In the genomic region with DNA sequence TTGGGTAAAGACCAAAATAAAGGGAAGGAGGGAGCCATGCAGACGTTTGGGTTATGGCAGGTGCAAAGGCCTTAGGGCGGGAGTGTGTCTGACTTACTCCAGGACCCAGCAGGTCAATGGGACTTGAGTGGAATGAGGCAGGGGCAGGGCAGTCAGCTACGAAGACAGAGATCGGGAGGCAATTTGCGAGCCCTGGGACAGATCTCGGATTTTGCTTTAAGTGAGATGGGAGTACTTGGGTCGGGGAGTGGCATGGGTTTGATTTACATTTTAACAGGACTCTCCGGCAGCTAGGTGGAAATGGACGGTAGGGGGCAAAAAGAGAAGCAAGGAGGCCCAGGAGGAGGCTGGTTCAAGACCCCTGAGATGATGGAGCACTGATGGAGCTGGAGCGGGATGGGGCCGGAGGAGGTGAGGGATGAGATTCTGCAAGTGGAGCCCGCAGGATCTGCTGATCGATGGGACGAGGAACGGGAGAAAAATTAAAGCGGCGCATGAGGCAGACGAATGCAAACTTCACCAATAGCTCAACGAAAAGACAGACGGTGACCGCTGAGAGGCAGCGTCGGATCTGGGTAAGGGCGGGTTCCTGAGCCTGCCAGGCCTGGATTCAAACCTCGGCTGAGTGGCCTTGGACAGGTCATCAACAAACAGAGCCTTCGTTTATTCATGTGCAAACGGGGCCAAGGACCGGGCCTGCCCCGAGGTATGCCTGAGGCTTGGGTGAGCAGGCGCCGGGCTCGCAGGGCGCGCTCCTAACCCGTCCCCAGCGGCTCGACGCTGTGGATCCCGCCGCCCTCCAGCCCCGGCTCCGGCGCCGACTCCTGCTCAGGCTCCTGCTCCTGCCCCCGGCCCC, we compare ENCODE assay signal across 8 cellular contexts. TPM values are rescaled to one million over a fixed set of nuclear protein-coding genes. Genes with fewer than 3 reads are reported as not detected.
DNase-seq lines count a peak whose midpoint lies in the region; ATAC-seq and TF ChIP-seq lines count a peak whose summit lies in the region.

No MANE protein-coding gene starts in this region.

- peak overlapping the region; percentile 88 for H3K4me3 Mint-ChIP-seq in T-helper 2 cell treated with Interferon-gamma antibody and Interleukin-4, amounts not matched to agents 5 μg/mL and 100 μg/mL, for 36 hours

- peaks cover 15% of the 10 kb centered on the region for H3K9me3 Mint-ChIP-seq in T-helper 2 cell treated with Interferon-gamma antibody and Interleukin-4, amounts not matched to agents 5 μg/mL and 100 μg/mL, for 36 hours

- TF ChIP-seq CTCF in breast epithelium (IDR thresholded peaks at IDR 0.05), result no peak

- peak; percentile 77 for ATAC-seq in HG02798 (IDR thresholded peaks at IDR 0.05; ENCODE audit: poor library complexity, unreplicated experiment)

- H3K9ac ChIP-seq in iPS-20b (ENCODE audit: low read depth, low read length), result peak overlapping the region; percentile 51; the same call in 1 of the 2 replicates

- H3K27ac ChIP-seq in breast epithelium, result peak overlapping the region; percentile 60 to 98
- H3K27ac ChIP-seq in iPS-20b (ENCODE audit: low read length), result no peak overlapping the region
- peak overlapping the region in 19 of 21 experiments; percentile 54 to 99 (median 96) for H3K27ac ChIP-seq in skin epidermis

- H3K27me3 ChIP-seq in breast epithelium (no peaks in the 10 kb centered on the region), iPS-20b (ENCODE audit: insufficient read depth, low read length) (no peaks in the 10 kb centered on the region)

- peaks cover 43% of the 10 kb centered on the region for H3K4me1 Mint-ChIP-seq in T-helper 2 cell treated with Interferon-gamma antibody and Interleukin-4, amounts not matched to agents 5 μg/mL and 100 μg/mL, for 36 hours (ENCODE audit: low read depth)

- H3K4me3 ChIP-seq in breast epithelium (peak overlapping the region; percentile 96 to 100 (median 98)), iPS-20b (ENCODE audit: low read length) (peak overlapping the region; percentile 70), skin epidermis (peak overlapping the region; percentile 73 to 99 (median 96))

- H3K36me3 ChIP-seq in breast epithelium, result no peaks in the 10 kb centered on the region
- peaks cover 28% of the 10 kb centered on the region for H3K36me3 ChIP-seq in iPS-20b (ENCODE audit: insufficient read depth, low read depth, low read length)

- no peaks in the 10 kb centered on the region for H3K9me3 ChIP-seq in breast epithelium
- no peaks in the 10 kb centered on the region for H3K9me3 ChIP-seq in iPS-20b (ENCODE audit: insufficient read depth, low read depth, low read length)

- DNase-seq in SKM-1 treated with dmso at 0.1 percent for 144 hours (lab: John Stamatoyannopoulos, UW; ENCODE audit: unreplicated experiment) (peak; percentile 8), SKM-1 (lab: John Stamatoyannopoulos, UW; ENCODE audit: unreplicated experiment) (no peak), NCI-H128 (lab: John Stamatoyannopoulos, UW; ENCODE audit: unreplicated experiment) (peak; percentile 27), breast epithelium (ENCODE audit: low spot score in 2 of 2) (peak; percentile 58 to 73)
- peak; percentile 70 for DNase-seq in T-helper 2 cell treated with Interferon-gamma antibody and Interleukin-4, amounts not matched to agents 5 μg/mL and 100 μg/mL, for 36 hours (ENCODE audit: low spot score)

- intact Hi-C loops in breast epithelium (cut with DNase I; ENCODE audit: low total_unique reads), result loop anchor here (10.0 kb wide), 1 partner anchor 53 kb away; no protein-coding TSS in a partner anchor

- TF ChIP-seq POLR2A in breast epithelium (IDR thresholded peaks at IDR 0.05), result no peak

- H3K36me3 Mint-ChIP-seq in T-helper 2 cell treated with Interferon-gamma antibody and Interleukin-4, amounts not matched to agents 5 μg/mL and 100 μg/mL, for 36 hours (ENCODE audit: low read depth), result peaks cover 36% of the 10 kb centered on the region

- H3K27ac Mint-ChIP-seq in T-helper 2 cell treated with Interferon-gamma antibody and Interleukin-4, amounts not matched to agents 5 μg/mL and 100 μg/mL, for 36 hours, result peak overlapping the region; percentile 92

- peaks cover 0 to 8% of the 10 kb centered on the region in 2 donors for H3K4me1 ChIP-seq in breast epithelium
- H3K4me1 ChIP-seq in iPS-20b (ENCODE audit: insufficient read depth, low read length), result peaks cover 6% of the 10 kb centered on the region; the same call in 1 of the 2 replicates

- no peaks in the 10 kb centered on the region for H3K27me3 Mint-ChIP-seq in T-helper 2 cell treated with Interferon-gamma antibody and Interleukin-4, amounts not matched to agents 5 μg/mL and 100 μg/mL, for 36 hours (ENCODE audit: low read depth)

RNA-seq across cellular contexts. Expression of gene RBCK1, which starts 0.8 kb away (rescaled TPM):
- total RNA-seq in breast epithelium, result 10 to 100 TPM; 61.3 to 69.5 (median 66.2) TPM

RNA-seq across cellular contexts. Expression of gene TRIB3, which starts 26.8 kb away (rescaled TPM):
- 10 to 100 TPM in 2 of 3 donors, 1 to 10 TPM in 1; 4.5 to 18.0 (median 14.5) TPM for total RNA-seq in breast epithelium

RNA-seq across cellular contexts. Expression of gene TBC1D20, which starts 55.0 kb away (rescaled TPM):
- total RNA-seq in breast epithelium, result 10 to 100 TPM; 37.7 to 56.6 (median 42.3) TPM
